1 cellular context compared by ENCODE assay signal in genomic region chr19:45172611-45173208, GRCh38.
TF ChIP-seq lines count a peak whose summit lies in the region.

No MANE protein-coding gene starts in this region.

TF ChIP-seq in HepG2, 621 proteins besides CTCF, POLR2A, EP300 and RAD21:
- TF ChIP-seq RXRA (CRISPR knock-in tag; IDR thresholded peaks at IDR 0.05) = no peak
- TF ChIP-seq ZNF180 (CRISPR knock-in tag; IDR thresholded peaks at IDR 0.05; ENCODE audit: borderline replicate concordance, low read depth) = no peak
- no peak for TF ChIP-seq ZFP36 (IDR thresholded peaks at IDR 0.05; ENCODE audit: borderline replicate concordance, low read depth, low read length, partially characterized antibody)
- TF ChIP-seq ARID2 (CRISPR knock-in tag; IDR thresholded peaks at IDR 0.05; ENCODE audit: borderline replicate concordance) = no peak
- no peak for TF ChIP-seq ZSCAN22 (CRISPR knock-in tag; IDR thresholded peaks at IDR 0.05)
- TF ChIP-seq ZBTB38 (CRISPR knock-in tag; IDR thresholded peaks at IDR 0.05) = 0 out of 2 replicates have a peak, but pooled peaks have one; percentile 13
- TF ChIP-seq TMF1 (CRISPR knock-in tag; IDR thresholded peaks at IDR 0.05; ENCODE audit: low read depth) = no peak
- TF ChIP-seq ZSCAN21 (CRISPR knock-in tag; IDR thresholded peaks at IDR 0.05; ENCODE audit: borderline replicate concordance) = no peak
- TF ChIP-seq ZNF687 (CRISPR knock-in tag; IDR thresholded peaks at IDR 0.05) = no peak
